Comparison of ENCODE assay signal across 8 cellular contexts in genomic region chr3:36380171-36381031, GRCh38. TPM values are rescaled to one million over a fixed set of nuclear protein-coding genes. Genes with fewer than 3 reads are reported as not detected.
DNase-seq lines count a peak whose midpoint lies in the region; ATAC-seq, FAIRE-seq and TF ChIP-seq lines count a peak whose summit lies in the region.

TSS of gene STAC (plus strand) at chr3:36380504. CDS start at chr3:36380644, 140 bp downstream.

- H3F3A ChIP-seq in PC-9 (ENCODE audit: insufficient read depth, low read depth) = no peaks in the 10 kb centered on the region

- TF ChIP-seq POLR2A in A549 (IDR thresholded peaks at IDR 0.05; ENCODE audit: low read length) (peak; percentile 55), GM12892 (IDR thresholded peaks at IDR 0.05; ENCODE audit: low read depth, low read length) (no peak)

- no peaks in the 10 kb centered on the region for H3K9me2 ChIP-seq in PC-9 (ENCODE audit: insufficient read depth)

- H3K27me3 ChIP-seq in PC-9 (ENCODE audit: insufficient read depth, low read depth) (no peaks in the 10 kb centered on the region), dorsolateral prefrontal cortex (peaks cover 0 to 51% (median 23%) of the 10 kb centered on the region in 45 donors), mononuclear cell (ENCODE audit: insufficient read depth, low read length) (peaks cover 14% of the 10 kb centered on the region)

- H3K4me3 ChIP-seq in A549 = peak within 1 kb of the TSS; percentile 48
- peak within 1 kb of the TSS; percentile 96 for H3K4me3 ChIP-seq in PC-9
- H3K4me3 ChIP-seq in dorsolateral prefrontal cortex = peak within 1 kb of the TSS in 56 of 59 donors; percentile 7 to 61 (median 48)
- peak within 1 kb of the TSS; percentile 12 for H3K4me3 ChIP-seq in mononuclear cell (ENCODE audit: low read length)
- H3K4me3 ChIP-seq in urinary bladder (ENCODE audit: low read depth, low read length) = peak within 1 kb of the TSS; percentile 53

- ATAC-seq in A549 = peak; percentile 93 to 95
- ATAC-seq in HG02852 (IDR thresholded peaks at IDR 0.05; ENCODE audit: unreplicated experiment) = no peak

- H3K9me3 ChIP-seq in A549 = no peaks in the 10 kb centered on the region
- H3K9me3 ChIP-seq in PC-9 (ENCODE audit: insufficient read depth, low read depth) = no peaks in the 10 kb centered on the region
- H3K9me3 ChIP-seq in mononuclear cell (ENCODE audit: low read depth, low read length) = no peaks in the 10 kb centered on the region

- CTCF ChIA-PET in A549 (lab: Yijun Ruan, JAX) (interaction anchor here (0.9 kb wide), 1 partner anchor 9 kb away, joined by 3 read pairs; no protein-coding TSS in a partner anchor), PC-9 (lab: Charles Lee) (interaction anchor here (1.2 kb wide), 1 partner anchor 160 kb away, joined by 3 read pairs; no protein-coding TSS in a partner anchor)

- no peak for TF ChIP-seq RAD21 in A549 (conservative IDR thresholded peaks at IDR 0.05 in 1 of 2, IDR thresholded peaks at IDR 0.05 in 1 of 2)

- intact Hi-C loops in PC-9 (cut with micrococcal nuclease; ENCODE audit: unreplicated experiment) (loop anchor here (2.0 to 10.0 kb wide), 5 partner anchors 83 to 324 kb away; no protein-coding TSS in a partner anchor), dorsolateral prefrontal cortex (cut with DNase I) (no loop called here)

- DNase-seq in A549 (ENCODE audit: low read depth in 1 of 2, low spot score in 1 of 2) (peak; percentile 29 to 52), GM12892 (ENCODE audit: insufficient read length) (peak; percentile 5), PC-9 (peak; percentile 60 to 85), dorsolateral prefrontal cortex (peak in 3 of 10 donors; percentile 39 to 68 (median 41)), GOT3 (lab: John Stamatoyannopoulos, UW) (no peak)

- WGBS in A549 (ENCODE audit: missing lambda C conversion rate) = 17% methylated on average over 32 of the region's 76 CpGs
- WGBS in urinary bladder = 2% methylated on average over 76 of the region's 76 CpGs

- H3K27ac ChIP-seq in A549 (peak within 1 kb of the TSS; percentile 41 to 83), PC-9 (no peak within 1 kb of the TSS), dorsolateral prefrontal cortex (peak within 1 kb of the TSS in 1 of 59 donors; percentile 66), urinary bladder (ENCODE audit: low read depth) (no peak within 1 kb of the TSS)

- H4K20me1 ChIP-seq in PC-9 (ENCODE audit: insufficient read depth) = no peaks in the 10 kb centered on the region

- BruUV-seq in PC-9 (replicated peaks; lab: Mats Ljungman, UMichigan) = no TSS peak

- TF ChIP-seq CTCF in A549 (IDR thresholded peaks at IDR 0.05) (no peak), PC-9 (conservative IDR thresholded peaks at IDR 0.05) (no peak), dorsolateral prefrontal cortex (IDR thresholded peaks at IDR 0.05 in 54 of 56, conservative IDR thresholded peaks at IDR 0.05 in 2 of 56; ENCODE audit: low read depth in 1 of 56, partially characterized antibody in 56 of 56) (no peak)

- H3K36me3 ChIP-seq in PC-9 (ENCODE audit: low read depth) (peaks cover 11% of the 10 kb centered on the region; the same call in 1 of the 2 replicates), urinary bladder (ENCODE audit: insufficient read depth) (no peaks in the 10 kb centered on the region)

- peak within 1 kb of the TSS; percentile 97 for H2AFZ ChIP-seq in PC-9

- POLR2A ChIA-PET in A549 (lab: Yijun Ruan, JAX) = no interaction called here
- POLR2A ChIA-PET in PC-9 (lab: Charles Lee; ENCODE audit: unreplicated experiment) = interaction anchor here (0.7 kb wide), 1 partner anchor 164 kb away, joined by 4 read pairs; no protein-coding TSS in a partner anchor

- H3K79me2 ChIP-seq in PC-9 (ENCODE audit: low read depth) = peaks cover 22% of the 10 kb centered on the region

- TF ChIP-seq EP300 in A549 (IDR thresholded peaks at IDR 0.05) = no peak

- H3K4me2 ChIP-seq in A549 (peak within 1 kb of the TSS; percentile 85), PC-9 (peak within 1 kb of the TSS; percentile 88)

- peaks cover 5% of the 10 kb centered on the region; the same call in 1 of the 3 replicates for H3K4me1 ChIP-seq in A549
- peaks cover 23% of the 10 kb centered on the region for H3K4me1 ChIP-seq in PC-9 (replicated peaks; ENCODE audit: insufficient read depth)
- H3K4me1 ChIP-seq in mononuclear cell (ENCODE audit: insufficient read depth, low read length) = peaks cover 11% of the 10 kb centered on the region
- peaks cover 2% of the 10 kb centered on the region for H3K4me1 ChIP-seq in urinary bladder (ENCODE audit: insufficient read depth)

- FAIRE-seq in A549 (lab: Jason Lieb, UNC) = no peak
- no peak for FAIRE-seq in GM12892 (lab: Jason Lieb, UNC)

TF ChIP-seq in A549, 52 proteins besides CTCF, POLR2A, EP300 and RAD21:
- TF ChIP-seq E2F6 (IDR thresholded peaks at IDR 0.05; ENCODE audit: borderline replicate concordance, low read depth) = peak; percentile 48; the same call in 1 of the 2 replicates
- no peak for TF ChIP-seq FOSB (CRISPR knock-in tag; IDR thresholded peaks at IDR 0.05)
- TF ChIP-seq SMC3 (IDR thresholded peaks at IDR 0.05) = 0 out of 3 replicates have a peak, but pooled peaks have one; percentile 12
- TF ChIP-seq JUN (IDR thresholded peaks at IDR 0.05) = peak in 1 of 2 experiments; percentile 37; a peak in 1 of 5 replicates
- TF ChIP-seq HOXA7 (CRISPR knock-in tag; IDR thresholded peaks at IDR 0.05) = no peak
- TF ChIP-seq NR3C1 (IDR thresholded peaks at IDR 0.05) = no peak
- TF ChIP-seq FOXS1 (CRISPR knock-in tag; IDR thresholded peaks at IDR 0.05) = no peak
- 0 out of 3 replicates have a peak, but pooled peaks have one; percentile 23 for TF ChIP-seq BCL3 (IDR thresholded peaks at IDR 0.05)
- no peak for TF ChIP-seq HMGXB4 (CRISPR knock-in tag; IDR thresholded peaks at IDR 0.05; ENCODE audit: borderline replicate concordance)
- TF ChIP-seq PBX3 (IDR thresholded peaks at IDR 0.05) = no peak
- TF ChIP-seq BHLHE40 (IDR thresholded peaks at IDR 0.05; ENCODE audit: low read depth, low read length) = no peak
- no peak for TF ChIP-seq ZNF302 (CRISPR knock-in tag; IDR thresholded peaks at IDR 0.05)
- TF ChIP-seq ELK1 (IDR thresholded peaks at IDR 0.05; ENCODE audit: low read depth, low read length) = no peak
- TF ChIP-seq SREBF2 (IDR thresholded peaks at IDR 0.05) = no peak

RNA-seq across cellular contexts. Expression of gene STAC, which starts in this region (rescaled TPM):
- polyA plus RNA-seq in A549 (2011; rRNA removed) (2.1 and 2.2 TPM in 2 replicates), A549 (2017; fragmentation: RNase III; extraction: RNeasy Plus Mini Kit Qiagen cat#74134 plus additional on column Dnase treatment) (2.8 to 3.4 TPM (median 3.2 TPM) in 3 replicates), urinary bladder (1.5 TPM)
- 0.69 and 0.95 TPM in 2 replicates for polyA plus RNA-seq in A549 (2012; cell fraction: cytosol; rRNA removed)
- 0.56 and 1.1 TPM in 2 replicates for polyA plus RNA-seq in A549 (2012; cell fraction: nucleus; rRNA removed)
- polyA minus RNA-seq in A549 (2011; rRNA and poly(A)+ RNA removed) = 3.4 and 7.7 TPM in 2 replicates
- not detected for polyA plus RNA-seq in GM12892 (2012; ENCODE audit: missing spikeins)
- total RNA-seq in PC-9 (2021) (14.7 and 17.6 TPM in 2 replicates), dorsolateral prefrontal cortex (1 to 10 TPM in 13 of 120 experiments, under 1 TPM in 74, not detected in 33; 0.14 to 2.3 (median 0.55) TPM), mononuclear cell (under 0.01 TPM), urinary bladder (8.9 TPM)

Comparison
In these comparisons a context has a peak if more than half of its experiments do, and no peak if none do; other contexts are left out.
1. H3K27ac ChIP-seq: peak in A549 (2 of 2); none in PC-9 (single experiment) and urinary bladder (single experiment).
2. H3K4me3 ChIP-seq: peak in every context shown above with its lines; median percentile 96 in PC-9; 53 in urinary bladder; 48 in A549; 48 in dorsolateral prefrontal cortex; 12 in mononuclear cell.